Comparison of ENCODE assay signal across 8 cellular contexts in genomic region chr1:226403522-226404034, GRCh38. TPM values are rescaled to one million over a fixed set of nuclear protein-coding genes. Genes with fewer than 3 reads are reported as not detected.
A peak's percentile ranks its signal among the peaks of the same experiment; 100 is the strongest.
DNase-seq lines count a peak whose midpoint lies in the region; ATAC-seq and TF ChIP-seq lines count a peak whose summit lies in the region.

No MANE protein-coding gene starts in this region.

- H3K4me1 ChIP-seq in PC-3 (ENCODE audit: insufficient read depth, low read length): peaks cover 34% of the 10 kb centered on the region

- no peaks in the 10 kb centered on the region for H3K9me3 ChIP-seq in PC-3 (ENCODE audit: low read length)

- peaks cover 8% of the 10 kb centered on the region for H3F3A ChIP-seq in PC-3 (ENCODE audit: low read length, unreplicated experiment)

- H3K4me2 ChIP-seq in PC-3 (ENCODE audit: low read length): peak overlapping the region; percentile 88; the same call in 1 of the 2 replicates

- H3K4me1 Mint-ChIP-seq in natural killer cell treated with Interleukin-12 subunit alpha and Interleukin-12 subunit beta and Interleukin-15 and Interleukin-18, amount 100 ng/mL, for 72 hours (ENCODE audit: low read depth in 2 of 2): peaks cover 43 to 54% of the 10 kb centered on the region in 2 donors
- H3K4me1 Mint-ChIP-seq in natural killer cell: peaks cover 75 to 76% of the 10 kb centered on the region in 2 donors

- POLR2A ChIA-PET in PC-3 (lab: Charles Lee; ENCODE audit: unreplicated experiment): no interaction called here

- H3K4me3 Mint-ChIP-seq in natural killer cell treated with Interleukin-12 subunit alpha and Interleukin-12 subunit beta and Interleukin-15 and Interleukin-18, amount 100 ng/mL, for 72 hours: no peak overlapping the region
- H3K4me3 Mint-ChIP-seq in natural killer cell: no peak overlapping the region

- TF ChIP-seq CTCF in natural killer cell (IDR thresholded peaks at IDR 0.05): no peak
- TF ChIP-seq CTCF in PC-3 (conservative IDR thresholded peaks at IDR 0.05; ENCODE audit: low read depth, low read length): peak; percentile 51
- TF ChIP-seq CTCF in fibroblast of the aortic adventitia (IDR thresholded peaks at IDR 0.05; ENCODE audit: insufficient read depth, low read length): peak; percentile 46

- H3K36me3 Mint-ChIP-seq in natural killer cell treated with Interleukin-12 subunit alpha and Interleukin-12 subunit beta and Interleukin-15 and Interleukin-18, amount 100 ng/mL, for 72 hours: peaks cover 13% of the 10 kb centered on the region
- no peaks in the 10 kb centered on the region for H3K36me3 Mint-ChIP-seq in natural killer cell

- peaks cover 87% of the 10 kb centered on the region for H3K79me2 ChIP-seq in PC-3 (ENCODE audit: low read length)

- no TSS peak for BruUV-seq in PC-3 (replicated peaks; lab: Mats Ljungman, UMichigan)

- H3K4me3 ChIP-seq in PC-3 (ENCODE audit: low read length) (no peak overlapping the region), fibroblast of the aortic adventitia (ENCODE audit: low read depth, low read length) (no peak overlapping the region)

- no peaks in the 10 kb centered on the region for H3K9me3 Mint-ChIP-seq in natural killer cell treated with Interleukin-12 subunit alpha and Interleukin-12 subunit beta and Interleukin-15 and Interleukin-18, amount 100 ng/mL, for 72 hours
- no peaks in the 10 kb centered on the region for H3K9me3 Mint-ChIP-seq in natural killer cell

- DNase-seq in natural killer cell treated with Interleukin-12 subunit alpha and Interleukin-12 subunit beta and Interleukin-15 and Interleukin-18, amount 100 ng/mL, for 72 hours (ENCODE audit: low spot score): no peak
- DNase-seq in natural killer cell: no peak
- peak; percentile 38 for DNase-seq in PC-3
- no peak for DNase-seq in fibroblast of the aortic adventitia (ENCODE audit: low read depth)
- DNase-seq in superior temporal gyrus (ENCODE audit: extremely low spot score): peak; percentile 59
- no peak for DNase-seq in LoVo (ENCODE audit: low spot score)

- H3K9me2 ChIP-seq in PC-3 (replicated peaks; ENCODE audit: low read length): no peaks in the 10 kb centered on the region

- CTCF ChIA-PET in PC-3 (lab: Charles Lee): no interaction called here

- H3K27me3 ChIP-seq in PC-3 (ENCODE audit: low read length): no peaks in the 10 kb centered on the region

- ATAC-seq in natural killer cell treated with Interleukin-12 subunit alpha and Interleukin-12 subunit beta and Interleukin-15 and Interleukin-18, amount 100 ng/mL, for 72 hours: no peak
- no peak for ATAC-seq in natural killer cell
- no peak for ATAC-seq in PC-3
- no peak for ATAC-seq in GM19328 (IDR thresholded peaks at IDR 0.05; ENCODE audit: unreplicated experiment)
- ATAC-seq in GM19023 (IDR thresholded peaks at IDR 0.05; ENCODE audit: unreplicated experiment): no peak

- peaks cover 50% of the 10 kb centered on the region for H4K20me1 ChIP-seq in PC-3 (ENCODE audit: low read length)

- intact Hi-C loops in natural killer cell (cut with micrococcal nuclease) (loop anchor here (10.0 kb wide), 2 partner anchors 219 to 279 kb away; partner anchors contain the start of gene ACBD3), PC-3 (cut with micrococcal nuclease) (no loop called here)

- H3K27me3 Mint-ChIP-seq in natural killer cell treated with Interleukin-12 subunit alpha and Interleukin-12 subunit beta and Interleukin-15 and Interleukin-18, amount 100 ng/mL, for 72 hours: no peaks in the 10 kb centered on the region
- H3K27me3 Mint-ChIP-seq in natural killer cell (ENCODE audit: low read depth in 2 of 2): no peaks in the 10 kb centered on the region

- H2AFZ ChIP-seq in PC-3 (ENCODE audit: low read length): no peak overlapping the region

- H3K36me3 ChIP-seq in PC-3 (ENCODE audit: low read depth, low read length): peaks cover 39% of the 10 kb centered on the region

- no peak overlapping the region for H3K27ac ChIP-seq in PC-3 (ENCODE audit: low read length)

- peak overlapping the region; percentile 19 to 66 for H3K27ac Mint-ChIP-seq in natural killer cell treated with Interleukin-12 subunit alpha and Interleukin-12 subunit beta and Interleukin-15 and Interleukin-18, amount 100 ng/mL, for 72 hours
- peak overlapping the region in 1 of 2 donors; percentile 36 for H3K27ac Mint-ChIP-seq in natural killer cell

- H3K9ac ChIP-seq in PC-3 (ENCODE audit: low read length): no peak overlapping the region

RNA-seq across cellular contexts. Expression of gene PARP1, which starts 4.3 kb away (rescaled TPM):
- total RNA-seq in natural killer cell treated with Interleukin-12 subunit alpha and Interleukin-12 subunit beta and Interleukin-15 and Interleukin-18, amount 100 ng/mL, for 72 hours: 100 to 1,000 TPM; 138 to 246 TPM
- total RNA-seq in natural killer cell: 10 to 100 TPM; 62.0 to 81.5 (median 77.0) TPM
- 536 and 538 TPM in 2 replicates for total RNA-seq in PC-3 (2014; rRNA removed)
- total RNA-seq in fibroblast of the aortic adventitia (ENCODE audit: low replicate concordance): 67.8 and 67.9 TPM in 2 replicates

Comparison
In these comparisons a context has a peak if more than half of its experiments do, and no peak if none do; other contexts are left out.
1. DNase-seq: peak in PC-3 (single experiment) and superior temporal gyrus (single experiment); none in natural killer cell treated with Interleukin-12 subunit alpha and Interleukin-12 subunit beta and Interleukin-15 and Interleukin-18, amount 100 ng/mL, for 72 hours (single experiment), natural killer cell (single experiment), fibroblast of the aortic adventitia (single experiment) and LoVo (single experiment).